ENCODE assay signal across 15 cellular contexts in genomic region chr17:17994770-17995169, GRCh38. TPM values are rescaled to one million over a fixed set of nuclear protein-coding genes. Genes with fewer than 3 reads are reported as not detected.
DNase-seq lines count a peak whose midpoint lies in the region; ATAC-seq, FAIRE-seq and TF ChIP-seq lines count a peak whose summit lies in the region.
"Had no signal": no experiment of that assay in that cellular context is flagged by ENCODE, and none has a peak within 500 bp of the region (broad histone marks: within the 10 kb centered on the region; RNA-seq: fewer than 3 reads in every experiment).

No MANE protein-coding gene starts in this region.

- DNase-seq in IMR-90 (no peak), dedifferentiated amniotic fluid mesenchymal stem cell (ENCODE audit: extremely low spot score) (peak; percentile 18), keratinocyte (ENCODE audit: low read depth, low spot score) (no peak), progenitor cell of endocrine pancreas (ENCODE audit: low spot score, unreplicated experiment) (no peak), ureter (ENCODE audit: low spot score) (no peak), kidney tubule cell (ENCODE audit: low spot score) (no peak), SKM-1 treated with dmso at 0.1 percent for 144 hours (lab: John Stamatoyannopoulos, UW; ENCODE audit: unreplicated experiment) (no peak)
- DNase-seq: MM.1S, NCI-H187 treated with DMSO at 0.1 percent for 48 hours, NCI-H446 treated with DMSO at 0.1 percent for 48 hours, NCI-H774, SIG-M5 had no signal

- no peak overlapping the region for H3K18ac ChIP-seq in IMR-90 (ENCODE audit: low read depth, low read length)

- H3K27me3 ChIP-seq in IMR-90 (ENCODE audit: control insufficient read depth, insufficient read depth, low read length) (no peaks in the 10 kb centered on the region), keratinocyte (ENCODE audit: control insufficient read depth, extremely low read depth, insufficient read depth, low read length) (no peaks in the 10 kb centered on the region)

- ATAC-seq in IMR-90 (ENCODE audit: low read depth): peak; percentile 44

- H3K27ac Mint-ChIP-seq in progenitor cell of endocrine pancreas: peak overlapping the region; percentile 22

- H3K56ac ChIP-seq in IMR-90 (ENCODE audit: extremely low read depth, insufficient read depth, low read length): no peak overlapping the region

- POLR2A ChIA-PET in IMR-90 (lab: Charles Lee; ENCODE audit: unreplicated experiment): no interaction called here

- H3K4me2 ChIP-seq in IMR-90 (ENCODE audit: low read depth, low read length) (no peak overlapping the region), keratinocyte (ENCODE audit: control insufficient read depth, extremely low read depth, insufficient read depth, low read depth, low read length) (peak overlapping the region; percentile 16)
- H3K4me2 ChIP-seq: KMS-11 had no signal

- H3K79me1 ChIP-seq in IMR-90 (ENCODE audit: low read depth in 1 of 2, low read length in 2 of 2): no peaks in the 10 kb centered on the region

- H3K9me1 ChIP-seq in IMR-90 (ENCODE audit: insufficient read depth, low read length): peaks cover 2% of the 10 kb centered on the region
- H3K9me1 ChIP-seq in keratinocyte (ENCODE audit: control insufficient read depth, extremely low read depth, insufficient read depth, low read length): no peaks in the 10 kb centered on the region

- H2BK5ac ChIP-seq in IMR-90 (ENCODE audit: low read depth, low read length, poor library complexity, severe bottlenecking): no peak overlapping the region

- CTCF ChIA-PET in IMR-90 (lab: Yijun Ruan, JAX): interaction anchor here (0.8 kb wide), 1 partner anchor 41 kb away, joined by 3 read pairs; no protein-coding TSS in a partner anchor

- H4K91ac ChIP-seq in IMR-90 (ENCODE audit: insufficient read depth, low read depth, low read length): no peak overlapping the region

- H3K4me1 ChIP-seq in IMR-90 (ENCODE audit: control insufficient read depth, insufficient read depth, low read length): peaks cover 8% of the 10 kb centered on the region; the same call in 1 of the 2 replicates
- H3K4me1 ChIP-seq in keratinocyte (ENCODE audit: control insufficient read depth, extremely low read depth, insufficient read depth, low read length): peaks cover 26% of the 10 kb centered on the region

- H4K8ac ChIP-seq in IMR-90 (ENCODE audit: low read depth in 2 of 2, low read length in 2 of 2): no peak overlapping the region

- 93% methylated on average over 3 of the region's 5 CpGs; no CpG with 5 or more reads in 1 of the 2 experiments for WGBS in IMR-90 (ENCODE audit: extremely low coverage in 2 of 2, insufficient read length in 1 of 2), 2 experiments

- no peak overlapping the region for H2BK15ac ChIP-seq in IMR-90 (ENCODE audit: low read depth, low read length)

- TF ChIP-seq POLR2A in IMR-90 (IDR thresholded peaks at IDR 0.05; ENCODE audit: low read depth, low read length): no peak

- no peak overlapping the region for H3K23ac ChIP-seq in IMR-90 (ENCODE audit: low read depth, low read length)

- peak overlapping the region; percentile 23; the same call in 1 of the 2 replicates for H2AK5ac ChIP-seq in IMR-90 (ENCODE audit: low read depth, low read length)

- H3K4me3 Mint-ChIP-seq in progenitor cell of endocrine pancreas (ENCODE audit: low read depth): no peak overlapping the region

- in situ Hi-C loops in IMR-90 (cut with MboI; ENCODE audit: low sequenced_read_pairs): no loop called here

- peaks cover 2% of the 10 kb centered on the region for H3K36me3 Mint-ChIP-seq in progenitor cell of endocrine pancreas (ENCODE audit: insufficient read depth)

- H3K9ac ChIP-seq in IMR-90 (ENCODE audit: low read depth, low read length) (no peak overlapping the region), keratinocyte (ENCODE audit: control insufficient read depth, extremely low read depth, insufficient read depth, low read length) (no peak overlapping the region)
- H3K9ac ChIP-seq: KMS-11 had no signal

- no peaks in the 10 kb centered on the region for H3K27me3 Mint-ChIP-seq in progenitor cell of endocrine pancreas

- H4K20me1 ChIP-seq in IMR-90 (ENCODE audit: insufficient read depth, low read length): no peaks in the 10 kb centered on the region
- no peaks in the 10 kb centered on the region for H4K20me1 ChIP-seq in keratinocyte (ENCODE audit: control insufficient read depth, extremely low read depth, insufficient read depth, low read length)

- TF ChIP-seq RAD21 in IMR-90 (IDR thresholded peaks at IDR 0.05; ENCODE audit: low read length): no peak

- H3K27ac ChIP-seq in IMR-90 (ENCODE audit: insufficient read depth, low read length): no peak overlapping the region
- no peak overlapping the region for H3K27ac ChIP-seq in keratinocyte (ENCODE audit: control insufficient read depth, insufficient read depth, low read length)
- H3K27ac ChIP-seq: KMS-11 had no signal

- peak overlapping the region; percentile 52 for H2AK9ac ChIP-seq in IMR-90 (replicated peaks; ENCODE audit: low read depth, low read length, poor library complexity)

- no peak overlapping the region for H3K4me3 ChIP-seq in IMR-90 (ENCODE audit: insufficient read depth, low read depth, low read length)
- H3K4me3 ChIP-seq in keratinocyte (ENCODE audit: control insufficient read depth in 2 of 3, extremely low read depth in 1 of 3, insufficient read depth in 2 of 3, low read depth in 1 of 3, low read length in 3 of 3): no peak overlapping the region

- H3K79me2 ChIP-seq in keratinocyte (ENCODE audit: control insufficient read depth, insufficient read depth, low read length): no peaks in the 10 kb centered on the region

- BruUV-seq in IMR-90 (replicated peaks; lab: Mats Ljungman, UMichigan): no TSS peak

- no peak overlapping the region for H3K14ac ChIP-seq in IMR-90 (replicated peaks; ENCODE audit: low read depth, low read length)

- H3K36me3 ChIP-seq in IMR-90 (ENCODE audit: control insufficient read depth, insufficient read depth, low read length) (no peaks in the 10 kb centered on the region), keratinocyte (ENCODE audit: control insufficient read depth in 2 of 2, extremely low read depth in 1 of 2, insufficient read depth in 2 of 2, low read length in 2 of 2) (no peaks in the 10 kb centered on the region)

- no peaks in the 10 kb centered on the region for H3K9me3 ChIP-seq in IMR-90 (ENCODE audit: control insufficient read depth, insufficient read depth, low read length)
- H3K9me3 ChIP-seq in keratinocyte (ENCODE audit: control insufficient read depth, low read depth, low read length): no peaks in the 10 kb centered on the region

- no peak overlapping the region for H3K4ac ChIP-seq in IMR-90 (ENCODE audit: low read depth, low read length)

- no peak overlapping the region for H2BK20ac ChIP-seq in IMR-90 (ENCODE audit: low read depth, low read length)

- H3K4me1 Mint-ChIP-seq in progenitor cell of endocrine pancreas (ENCODE audit: low read depth): peaks cover 2% of the 10 kb centered on the region

- no peak overlapping the region for H2BK120ac ChIP-seq in IMR-90 (ENCODE audit: low read depth, low read length)

- H2AFZ ChIP-seq in IMR-90 (replicated peaks; ENCODE audit: low read length, poor library complexity) (peak overlapping the region; percentile 69), keratinocyte (ENCODE audit: control insufficient read depth, low read length) (peak overlapping the region; percentile 34)

- no peaks in the 10 kb centered on the region for H3K9me3 Mint-ChIP-seq in progenitor cell of endocrine pancreas (ENCODE audit: low read depth)

- intact Hi-C loops in IMR-90 (cut with micrococcal nuclease): loop anchor here (5.0 kb wide), 1 partner anchor 33 kb away; no protein-coding TSS in a partner anchor

- H4K5ac ChIP-seq in IMR-90 (ENCODE audit: low read depth, low read length): no peak overlapping the region

- dilution Hi-C loops in IMR-90 (cut with HindIII; ENCODE audit: low sequenced_read_pairs, unreplicated experiment): no loop called here
- dilution Hi-C loops in keratinocyte (cut with MboI; ENCODE audit: extremely low pct_ligation_motif_present, low sequenced_read_pairs): no loop called here

- no peak for TF ChIP-seq CTCF in IMR-90 (conservative IDR thresholded peaks at IDR 0.05; ENCODE audit: low read depth, low read length)
- no peak for TF ChIP-seq CTCF in keratinocyte (optimal IDR thresholded peaks at IDR 0.05 in 1 of 3, IDR thresholded peaks at IDR 0.05 in 1 of 3, conservative IDR thresholded peaks at IDR 0.05 in 1 of 3; ENCODE audit: extremely low read depth in 1 of 3, insufficient read depth in 2 of 3, low read length in 3 of 3)
- no peak for TF ChIP-seq CTCF in progenitor cell of endocrine pancreas (IDR thresholded peaks at IDR 0.05; ENCODE audit: unreplicated experiment)

- peak; percentile 74 for FAIRE-seq in keratinocyte (lab: Jason Lieb, UNC)
- FAIRE-seq: H54, RCC 7860 had no signal

RNA-seq across cellular contexts. Expression of gene DRC3, which starts 22.1 kb away (rescaled TPM):
- total RNA-seq in IMR-90 (2012; rRNA removed) (0.28 and 0.72 TPM in 2 replicates), progenitor cell of endocrine pancreas (13.3 and 15.4 TPM in 2 replicates), ureter (2.0 TPM)
- polyA plus RNA-seq in IMR-90 (2012; rRNA removed) (0.23 and 0.55 TPM in 2 replicates), keratinocyte (0.42 to 0.80 TPM (median 0.69 TPM) in 3 replicates)
- polyA plus RNA-seq in IMR-90 (2012; cell fraction: cytosol; rRNA removed): 0.12 and 0.30 TPM in 2 replicates
- 1.1 and 1.8 TPM in 2 replicates for polyA plus RNA-seq in IMR-90 (2012; cell fraction: nucleus; rRNA removed; ENCODE audit: low replicate concordance)
- not detected for polyA plus RNA-seq in keratinocyte (2011; ENCODE audit: low read depth)
- 0.13 and 0.19 TPM in 2 replicates for polyA plus RNA-seq in keratinocyte (2011; cell fraction: cytosol; rRNA removed)
- polyA plus RNA-seq in keratinocyte (2011; cell fraction: nucleus; rRNA removed): 0.98 and 1.1 TPM in 2 replicates
- polyA plus RNA-seq in keratinocyte (2012; ENCODE audit: low replicate concordance): 0.93 and 1.7 TPM in 2 replicates
- 0.74 to 1.9 TPM (median 1.5 TPM) in 3 replicates for polyA minus RNA-seq in keratinocyte
- not detected for polyA minus RNA-seq in keratinocyte (2011; cell fraction: cytosol; rRNA and poly(A)+ RNA removed)
- polyA minus RNA-seq in keratinocyte (2011; cell fraction: nucleus; rRNA and poly(A)+ RNA removed): 0.32 and 0.47 TPM in 2 replicates

RNA-seq across cellular contexts. Expression of gene TOM1L2, which starts 22.6 kb away (rescaled TPM):
- 23.3 and 34.4 TPM in 2 replicates for total RNA-seq in IMR-90 (2012; rRNA removed)
- polyA plus RNA-seq in IMR-90 (2012; rRNA removed): 51.7 and 54.3 TPM in 2 replicates
- polyA plus RNA-seq in IMR-90 (2012; cell fraction: cytosol; rRNA removed): 33.4 and 54.4 TPM in 2 replicates
- 144 and 187 TPM in 2 replicates for polyA plus RNA-seq in IMR-90 (2012; cell fraction: nucleus; rRNA removed; ENCODE audit: low replicate concordance)
- polyA plus RNA-seq in keratinocyte: 36.3 to 54.0 TPM (median 39.5 TPM) in 3 replicates
- polyA plus RNA-seq in keratinocyte (2011; ENCODE audit: low read depth): 35.8 TPM
- polyA plus RNA-seq in keratinocyte (2011; cell fraction: cytosol; rRNA removed): 34.8 and 46.4 TPM in 2 replicates
- 102 and 124 TPM in 2 replicates for polyA plus RNA-seq in keratinocyte (2011; cell fraction: nucleus; rRNA removed)
- polyA plus RNA-seq in keratinocyte (2012; ENCODE audit: low replicate concordance): 36.3 and 51.4 TPM in 2 replicates
- 58.4 to 133 TPM (median 75.2 TPM) in 3 replicates for polyA minus RNA-seq in keratinocyte
- 45.7 TPM for polyA minus RNA-seq in keratinocyte (2011; cell fraction: cytosol; rRNA and poly(A)+ RNA removed)
- 76.4 and 115 TPM in 2 replicates for polyA minus RNA-seq in keratinocyte (2011; cell fraction: nucleus; rRNA and poly(A)+ RNA removed)
- total RNA-seq in progenitor cell of endocrine pancreas: 29.4 and 30.5 TPM in 2 replicates
- total RNA-seq in ureter: 119 TPM

RNA-seq across cellular contexts. Expression of gene ATPAF2, which starts 44.2 kb away (rescaled TPM):
- total RNA-seq in IMR-90 (2012; rRNA removed) (14.2 and 27.6 TPM in 2 replicates), progenitor cell of endocrine pancreas (25.3 and 31.5 TPM in 2 replicates), ureter (26.1 TPM)
- polyA plus RNA-seq in IMR-90 (2012; rRNA removed) (19.5 and 21.9 TPM in 2 replicates), keratinocyte (22.4 to 24.4 TPM (median 23.6 TPM) in 3 replicates)
- polyA plus RNA-seq in IMR-90 (2012; cell fraction: cytosol; rRNA removed): 28.8 and 54.4 TPM in 2 replicates
- 31.6 and 48.8 TPM in 2 replicates for polyA plus RNA-seq in IMR-90 (2012; cell fraction: nucleus; rRNA removed; ENCODE audit: low replicate concordance)
- 11.5 TPM for polyA plus RNA-seq in keratinocyte (2011; ENCODE audit: low read depth)
- polyA plus RNA-seq in keratinocyte (2011; cell fraction: cytosol; rRNA removed): 15.8 and 21.5 TPM in 2 replicates
- polyA plus RNA-seq in keratinocyte (2011; cell fraction: nucleus; rRNA removed): 19.7 and 27.0 TPM in 2 replicates
- 15.7 and 26.6 TPM in 2 replicates for polyA plus RNA-seq in keratinocyte (2012; ENCODE audit: low replicate concordance)
- 16.0 to 23.8 TPM (median 19.1 TPM) in 3 replicates for polyA minus RNA-seq in keratinocyte
- 23.6 TPM for polyA minus RNA-seq in keratinocyte (2011; cell fraction: cytosol; rRNA and poly(A)+ RNA removed)
- 17.2 and 19.8 TPM in 2 replicates for polyA minus RNA-seq in keratinocyte (2011; cell fraction: nucleus; rRNA and poly(A)+ RNA removed)

RNA-seq across cellular contexts. Expression of gene GID4, which starts 44.4 kb away (rescaled TPM):
- total RNA-seq in IMR-90 (2012; rRNA removed): 3.9 and 5.0 TPM in 2 replicates
- polyA plus RNA-seq in IMR-90 (2012; rRNA removed): 4.2 and 5.6 TPM in 2 replicates
- 3.1 and 3.3 TPM in 2 replicates for polyA plus RNA-seq in IMR-90 (2012; cell fraction: cytosol; rRNA removed)
- polyA plus RNA-seq in IMR-90 (2012; cell fraction: nucleus; rRNA removed; ENCODE audit: low replicate concordance): 2.6 and 5.1 TPM in 2 replicates
- 15.2 to 17.6 TPM (median 16.8 TPM) in 3 replicates for polyA plus RNA-seq in keratinocyte
- polyA plus RNA-seq in keratinocyte (2011; ENCODE audit: low read depth): 8.0 TPM
- polyA plus RNA-seq in keratinocyte (2011; cell fraction: cytosol; rRNA removed): 20.4 and 25.7 TPM in 2 replicates
- polyA plus RNA-seq in keratinocyte (2011; cell fraction: nucleus; rRNA removed): 16.5 and 18.8 TPM in 2 replicates
- polyA plus RNA-seq in keratinocyte (2012; ENCODE audit: low replicate concordance): 15.7 and 20.5 TPM in 2 replicates
- 20.8 to 29.4 TPM (median 24.1 TPM) in 3 replicates for polyA minus RNA-seq in keratinocyte
- polyA minus RNA-seq in keratinocyte (2011; cell fraction: cytosol; rRNA and poly(A)+ RNA removed): 18.4 TPM
- polyA minus RNA-seq in keratinocyte (2011; cell fraction: nucleus; rRNA and poly(A)+ RNA removed): 7.8 and 14.3 TPM in 2 replicates
- total RNA-seq in progenitor cell of endocrine pancreas: 10.2 and 12.1 TPM in 2 replicates
- total RNA-seq in ureter: 12.4 TPM
